ENCODE assay signal across 8 cellular contexts in genomic region chr4:173013232-173013932, GRCh38.
DNase-seq lines count a peak whose midpoint lies in the region; ATAC-seq, FAIRE-seq and TF ChIP-seq lines count a peak whose summit lies in the region.

No MANE protein-coding gene starts in this region.

- H3K4me1 ChIP-seq in H1 (replicated peaks in 1 of 4; ENCODE audit: control insufficient read depth in 3 of 4, insufficient read depth in 4 of 4, low read length in 3 of 4): peaks cover 0 to 3% (median 1%) of the 10 kb centered on the region in 4 experiments; a peak in 4 of 7 replicates
- peaks cover 0 to 16% of the 10 kb centered on the region in 2 donors for H3K4me1 ChIP-seq in thoracic aorta (ENCODE audit: control insufficient read depth in 1 of 2, low read depth in 2 of 2)

- DNase-seq in Calu3 (peak; percentile 34), NCI-H1417 treated with DMSO at 0.1 percent for 48 hours (lab: John Stamatoyannopoulos, UW) (peak; percentile 41), H1 (ENCODE audit: low read depth in 1 of 2, low spot score in 2 of 2) (peak in 1 of 2 experiments; percentile 88), mucosa of gallbladder (ENCODE audit: low spot score) (peak; percentile 42), thoracic aorta (ENCODE audit: low spot score) (no peak)
- peak; percentile 42 for DNase-seq in activated CD4-positive, alpha-beta T cell treated with anti-CD3 and anti-CD28 coated beads, Interleukin-2, amount 50 U/mL, for 1 hour

- H3K79me1 ChIP-seq in H1 (ENCODE audit: low read depth, low read length): no peaks in the 10 kb centered on the region

- ATAC-seq in GM21723 (IDR thresholded peaks at IDR 0.05; ENCODE audit: unreplicated experiment) (peak; percentile 70), thoracic aorta (ENCODE audit: insufficient number of reproducible peaks, low FRiP score, low read depth) (no peak), GM19023 (IDR thresholded peaks at IDR 0.05; ENCODE audit: unreplicated experiment) (no peak)

- no peak overlapping the region for H3K4ac ChIP-seq in H1 (replicated peaks; ENCODE audit: insufficient read length, low read depth, low read length)

- H3K4me1 Mint-ChIP-seq in Calu3 (ENCODE audit: low read depth, unreplicated experiment): no peaks in the 10 kb centered on the region

- CTCF ChIA-PET in Calu3 (lab: Charles Lee) (interaction anchor here (0.6 to 1.9 kb wide), 19 partner anchors 10 to 791 kb away, joined by 3 to 33 read pairs (median 5); partner anchors contain the start of gene SAP30), H1 (lab: Charles Lee; ENCODE audit: partially characterized antibody) (interaction anchor here (0.5 to 4.3 kb wide), 106 partner anchors 9 to 1554 kb away, joined by 3 to 80 read pairs (median 5); partner anchors contain the start of genes GALNT7, HMGB2 and SCRG1)

- H2AFZ ChIP-seq in H1 (ENCODE audit: low read length): peak overlapping the region; percentile 35; the same call in 1 of the 2 replicates

- no peaks in the 10 kb centered on the region for H4K20me1 ChIP-seq in H1 (replicated peaks in 1 of 2; ENCODE audit: control insufficient read depth in 1 of 2, insufficient read depth in 2 of 2, low read length in 2 of 2)

- no peak overlapping the region for H3K23ac ChIP-seq in H1 (ENCODE audit: insufficient read length)

- no peak overlapping the region for H2BK120ac ChIP-seq in H1 (replicated peaks; ENCODE audit: low read depth, low read length)

- H3K27ac ChIP-seq in H1 (ENCODE audit: low read depth, low read length) (no peak overlapping the region), thoracic aorta (no peak overlapping the region)

- H2BK20ac ChIP-seq in H1 (ENCODE audit: low read length): no peak overlapping the region

- H4K8ac ChIP-seq in H1 (ENCODE audit: extremely low read depth, insufficient read depth, low read length): no peak overlapping the region

- intact Hi-C loops in Calu3 (cut with micrococcal nuclease; ENCODE audit: unreplicated experiment): loop anchor here (1.0 to 5.0 kb wide), 3 partner anchors 244 to 404 kb away; no protein-coding TSS in a partner anchor

- H3K27me3 ChIP-seq in H1 (replicated peaks in 1 of 4; ENCODE audit: control insufficient read depth in 3 of 4, extremely low read depth in 1 of 4, insufficient read depth in 3 of 4, low read length in 3 of 4) (no peaks in the 10 kb centered on the region), thoracic aorta (replicated peaks; ENCODE audit: insufficient read depth) (no peaks in the 10 kb centered on the region)

- peak; percentile 24 for TF ChIP-seq CTCF in Calu3 (IDR thresholded peaks at IDR 0.05; ENCODE audit: unreplicated experiment)
- TF ChIP-seq CTCF in H1 (IDR thresholded peaks at IDR 0.05; ENCODE audit: control extremely low read depth in 1 of 3, insufficient read depth in 1 of 3, low read depth in 1 of 3, low read length in 3 of 3): peak in 2 of 3 experiments; percentile 46 to 69; a peak in 3 of 4 replicates
- TF ChIP-seq CTCF in thoracic aorta (IDR thresholded peaks at IDR 0.05): peak; percentile 88

- H4K91ac ChIP-seq in H1 (replicated peaks; ENCODE audit: insufficient read length, low read length): no peak overlapping the region

- H2BK5ac ChIP-seq in H1 (ENCODE audit: low read depth, low read length): no peak overlapping the region

- POLR2A ChIA-PET in H1 (lab: Charles Lee; ENCODE audit: partially characterized antibody): interaction anchor here (0.7 to 1.9 kb wide), 8 partner anchors 10 to 344 kb away, joined by 3 to 8 read pairs (median 4); partner anchors contain the start of genes GALNT7 and HMGB2

- H3K4me3 ChIP-seq in H1 (ENCODE audit: extremely low read depth in 1 of 4, insufficient read depth in 2 of 4, low read depth in 3 of 4, low read length in 4 of 4): no peak overlapping the region
- H3K4me3 ChIP-seq in thoracic aorta: no peak overlapping the region

- no peaks in the 10 kb centered on the region for H3K27me3 Mint-ChIP-seq in Calu3 (ENCODE audit: unreplicated experiment)

- H3K18ac ChIP-seq in H1 (ENCODE audit: extremely low read depth, low read length): no peak overlapping the region

- no peak overlapping the region for H3K27ac Mint-ChIP-seq in Calu3 (ENCODE audit: unreplicated experiment)

- H3K14ac ChIP-seq in H1 (ENCODE audit: insufficient read length): no peak overlapping the region

- FAIRE-seq in H1 (lab: Jason Lieb, UNC): peak; percentile 82

- no peak for TF ChIP-seq EP300 in H1 (IDR thresholded peaks at IDR 0.05; ENCODE audit: borderline replicate concordance in 1 of 2, low read depth in 2 of 2, low read length in 2 of 2)

- no peak for TF ChIP-seq POLR2A in H1 (IDR thresholded peaks at IDR 0.05; ENCODE audit: control extremely low read depth in 1 of 2, low read depth in 2 of 2, low read length in 2 of 2)

- H3K4me2 ChIP-seq in H1 (ENCODE audit: insufficient read depth in 1 of 2, low read depth in 2 of 2, low read length in 2 of 2): no peak overlapping the region

- no peaks in the 10 kb centered on the region for H3K9me3 Mint-ChIP-seq in Calu3 (ENCODE audit: low read depth, unreplicated experiment)

- H2BK12ac ChIP-seq in H1 (ENCODE audit: low read depth, low read length): no peak overlapping the region

- H3K36me3 ChIP-seq in H1 (ENCODE audit: control insufficient read depth in 2 of 4, insufficient read depth in 4 of 4, low read length in 3 of 4) (no peaks in the 10 kb centered on the region; a peak in 1 of 8 replicates), thoracic aorta (no peaks in the 10 kb centered on the region)

- H3K9me3 ChIP-seq in H1 (ENCODE audit: insufficient read depth in 2 of 2, low read depth in 1 of 2, low read length in 1 of 2): peaks cover 4 to 6% of the 10 kb centered on the region in 2 experiments; a peak in 1 of 4 replicates
- no peaks in the 10 kb centered on the region for H3K9me3 ChIP-seq in thoracic aorta

- no peaks in the 10 kb centered on the region for H3K79me2 ChIP-seq in H1 (ENCODE audit: control insufficient read depth in 1 of 2, insufficient read depth in 2 of 2, low read length in 2 of 2)

- H3K23me2 ChIP-seq in H1 (ENCODE audit: low read depth, low read length): no peaks in the 10 kb centered on the region

- WGBS in H1 (ENCODE audit: extremely low coverage in 1 of 2, insufficient coverage in 1 of 2, insufficient read length in 1 of 2, insufficient replicate concordance in 2 of 2, low coverage in 1 of 2, low lambda C conversion rate in 2 of 2, missing lambda C conversion rate in 1 of 2), 2 experiments: 22% methylated on average over 6 of the region's 6 CpGs; no CpG with 5 or more reads in 1 of the 2 experiments

- H3K36me3 Mint-ChIP-seq in Calu3 (ENCODE audit: insufficient read depth, unreplicated experiment): peaks cover 5% of the 10 kb centered on the region

- BruUV-seq in Calu3 (replicated peaks; lab: Mats Ljungman, UMichigan): no TSS peak

- H3K9ac ChIP-seq in H1 (replicated peaks in 1 of 4; ENCODE audit: extremely low read depth in 1 of 4, low read depth in 3 of 4, low read length in 3 of 4): no peak overlapping the region

- no peak overlapping the region for H4K5ac ChIP-seq in H1 (ENCODE audit: insufficient read length, low read depth, low read length)

- no peak overlapping the region for H3K4me3 Mint-ChIP-seq in Calu3 (ENCODE audit: low read depth, unreplicated experiment)

- H2BK15ac ChIP-seq in H1 (ENCODE audit: low read length): no peak overlapping the region

- peak; percentile 80 to 86 for TF ChIP-seq RAD21 in H1 (IDR thresholded peaks at IDR 0.05 in 1 of 2, conservative IDR thresholded peaks at IDR 0.05 in 1 of 2; ENCODE audit: low read depth in 2 of 2, low read length in 2 of 2)

- no peak overlapping the region for H2AK5ac ChIP-seq in H1 (ENCODE audit: low read depth, low read length)

- H3K56ac ChIP-seq in H1 (replicated peaks; ENCODE audit: insufficient read length, low read depth, low read length): no peak overlapping the region

TF ChIP-seq in H1, 55 proteins besides CTCF, POLR2A, EP300 and RAD21:
- TF ChIP-seq NRF1 (IDR thresholded peaks at IDR 0.05; ENCODE audit: low read depth, low read length) (no peak), SP4 (IDR thresholded peaks at IDR 0.05; ENCODE audit: low read length) (no peak), RFX5 (IDR thresholded peaks at IDR 0.05; ENCODE audit: borderline replicate concordance, low read depth, low read length) (no peak), KDM5A (IDR thresholded peaks at IDR 0.05; ENCODE audit: low read length) (no peak), MAX (IDR thresholded peaks at IDR 0.05) (no peak), YY1 (IDR thresholded peaks at IDR 0.05; ENCODE audit: low read depth, low read length) (no peak), CHD1 (IDR thresholded peaks at IDR 0.05; ENCODE audit: low read depth, low read length) (no peak)

Comparison
In these comparisons a context has a peak if more than half of its experiments do, and no peak if none do; other contexts are left out.
1. CTCF ChIP-seq: peak in every context shown above with its lines; median percentile 88 in thoracic aorta; 58 in H1; 24 in Calu3.